Comparison of ENCODE assay signal across 10 cellular contexts in genomic region chr5:58545912-58546311, GRCh38. TPM values are rescaled to one million over a fixed set of nuclear protein-coding genes. Genes with fewer than 3 reads are reported as not detected.
DNase-seq lines count a peak whose midpoint lies in the region; ATAC-seq and TF ChIP-seq lines count a peak whose summit lies in the region.
"Had no signal": no experiment of that assay in that cellular context is flagged by ENCODE, and none has a peak within 500 bp of the region (broad histone marks: within the 10 kb centered on the region; RNA-seq: fewer than 3 reads in every experiment).

No MANE protein-coding gene starts in this region.

- in situ Hi-C loops in KBM-7 (cut with MboI; ENCODE audit: low pct_unique_long_range_greater_than_20kb, low sequenced_read_pairs) = no loop called here

- peak; percentile 96 for ATAC-seq in GM18858 (IDR thresholded peaks at IDR 0.05; ENCODE audit: unreplicated experiment)
- peak; percentile 48 for ATAC-seq in HG02571 (IDR thresholded peaks at IDR 0.05; ENCODE audit: unreplicated experiment)
- ATAC-seq in right lobe of liver = peak; percentile 56 to 98 (median 76)

- no peaks in the 10 kb centered on the region for H3K9me3 ChIP-seq in right lobe of liver
- no peaks in the 10 kb centered on the region for H3K9me3 ChIP-seq in uterus

- H3K36me3 ChIP-seq in right lobe of liver (no peaks in the 10 kb centered on the region), uterus (no peaks in the 10 kb centered on the region)

- peak; percentile 63 for DNase-seq in KBM-7
- no peak for DNase-seq in right lobe of liver
- DNase-seq in anterior cingulate cortex (lab: John Stamatoyannopoulos, UW) = no peak
- DNase-seq in NCI-H1105 (lab: John Stamatoyannopoulos, UW) = no peak
- no peak for DNase-seq in stimulated activated CD4-positive, alpha-beta T cell treated with anti-CD3 and anti-CD28 coated beads, Interleukin-2, amount 100 ng/mL, for 24 hours
- no peak for DNase-seq in uterus
- DNase-seq: PC-9 had no signal

- H3K27me3 ChIP-seq in right lobe of liver (no peaks in the 10 kb centered on the region), uterus (no peaks in the 10 kb centered on the region)

- TF ChIP-seq CTCF in right lobe of liver (IDR thresholded peaks at IDR 0.05) (no peak), uterus (IDR thresholded peaks at IDR 0.05) (no peak)

- H3K4me1 ChIP-seq in right lobe of liver = peaks cover 0 to 8% (median 0%) of the 10 kb centered on the region in 4 donors
- no peaks in the 10 kb centered on the region for H3K4me1 ChIP-seq in uterus

- TF ChIP-seq POLR2A in right lobe of liver (IDR thresholded peaks at IDR 0.05) = no peak
- TF ChIP-seq POLR2A in uterus (IDR thresholded peaks at IDR 0.05) = no peak

- H3K4me3 ChIP-seq in right lobe of liver = no peak overlapping the region
- H3K4me3 ChIP-seq in uterus = no peak overlapping the region
- H3K4me3 ChIP-seq: PC-9 had no signal

- no peak overlapping the region for H3K27ac ChIP-seq in right lobe of liver
- H3K27ac ChIP-seq in uterus = no peak overlapping the region
- H3K27ac ChIP-seq: PC-9 had no signal

- intact Hi-C loops in right lobe of liver (cut with DNase I) (no loop called here), uterus (cut with DNase I; ENCODE audit: low total_unique reads) (no loop called here)

RNA-seq across cellular contexts. Expression of gene RAB3C, which starts 37.0 kb away (rescaled TPM):
- total RNA-seq in right lobe of liver (1 to 10 TPM in 3 of 6 experiments, under 1 TPM in 3; 0.18 to 2.6 (median 0.99) TPM), uterus (1 to 10 TPM in 1 of 4 donors, under 1 TPM in 2, not detected in 1; 0.59 to 2.1 (median 0.83) TPM)
- total RNA-seq: PC-9 had no signal

RNA-seq across cellular contexts. Expression of gene GAPT, which starts 54.7 kb away (rescaled TPM):
- total RNA-seq in right lobe of liver (under 1 TPM in 4 of 6 experiments, not detected in 2; 0.07 to 0.74 (median 0.29) TPM), uterus (1 to 10 TPM in 1 of 4 donors, under 1 TPM in 2, not detected in 1; 0.61 to 6.8 (median 0.97) TPM)
- total RNA-seq: PC-9, pulmonary artery endothelial cell had no signal
